ENCODE assay signal across 12 cellular contexts in genomic region chr12:64633186-64633939, GRCh38. TPM values are rescaled to one million over a fixed set of nuclear protein-coding genes. Genes with fewer than 3 reads are reported as not detected.
DNase-seq lines count a peak whose midpoint lies in the region; ATAC-seq and TF ChIP-seq lines count a peak whose summit lies in the region.
"Had no signal": no experiment of that assay in that cellular context is flagged by ENCODE, and none has a peak within 500 bp of the region (broad histone marks: within the 10 kb centered on the region; RNA-seq: fewer than 3 reads in every experiment).

No MANE protein-coding gene starts in this region.

- no peak for TF ChIP-seq CTCF in Panc1 (IDR thresholded peaks at IDR 0.05)
- no peak for TF ChIP-seq CTCF in tibial artery (IDR thresholded peaks at IDR 0.05)

- intact Hi-C loops in Panc1 (cut with micrococcal nuclease; ENCODE audit: unreplicated experiment), result no loop called here
- intact Hi-C loops in tibial artery (cut with DNase I; ENCODE audit: low total_unique reads), result loop anchor here (5.0 kb wide), 1 partner anchor 44 kb away; no protein-coding TSS in a partner anchor

- H3K27me3 ChIP-seq in Panc1 (ENCODE audit: control insufficient read depth, insufficient read depth, low read length), result no peaks in the 10 kb centered on the region
- H3K27me3 ChIP-seq in tibial artery, result no peaks in the 10 kb centered on the region

- in situ Hi-C loops in Panc1 (cut with HindIII; ENCODE audit: low pct_unique_long_range_greater_than_20kb, low sequenced_read_pairs), result no loop called here

- no peaks in the 10 kb centered on the region for H3K36me3 ChIP-seq in Panc1 (ENCODE audit: control insufficient read depth, insufficient read depth, low read length)
- peaks cover 0 to 5% (median 0%) of the 10 kb centered on the region in 3 donors for H3K36me3 ChIP-seq in tibial artery

- no peaks in the 10 kb centered on the region for H3K27me3 Mint-ChIP-seq in activated T-cell treated with anti-CD3 and anti-CD28 coated beads, Interleukin-2, amount 50 U/mL, for 24 hours
- H3K27me3 Mint-ChIP-seq in effector memory CD8-positive, alpha-beta T cell, result no peaks in the 10 kb centered on the region

- CTCF ChIA-PET in Panc1 (lab: Charles Lee), result interaction anchor here (0.5 to 0.6 kb wide), 2 partner anchors 35 to 85 kb away, joined by 3 to 5 read pairs; no protein-coding TSS in a partner anchor

- H3K9me3 Mint-ChIP-seq in activated T-cell treated with anti-CD3 and anti-CD28 coated beads, Interleukin-2, amount 50 U/mL, for 24 hours, result peaks cover 3% of the 10 kb centered on the region
- no peaks in the 10 kb centered on the region for H3K9me3 Mint-ChIP-seq in effector memory CD8-positive, alpha-beta T cell

- H3K36me3 Mint-ChIP-seq in activated T-cell treated with anti-CD3 and anti-CD28 coated beads, Interleukin-2, amount 50 U/mL, for 24 hours (ENCODE audit: low read depth), result peaks cover 75% of the 10 kb centered on the region
- peaks cover 28% of the 10 kb centered on the region for H3K36me3 Mint-ChIP-seq in effector memory CD8-positive, alpha-beta T cell (ENCODE audit: insufficient read depth)

- POLR2A ChIA-PET in Panc1 (lab: Charles Lee), result interaction anchor here (0.6 to 0.7 kb wide), 2 partner anchors 15 to 20 kb away, joined by 3 to 6 read pairs; no protein-coding TSS in a partner anchor

- no peak for DNase-seq in activated T-cell treated with anti-CD3 and anti-CD28 coated beads, Interleukin-2, amount 50 U/mL, for 24 hours
- DNase-seq in activated T-cell treated with anti-CD3 and anti-CD28 coated beads, Interleukin-2, amount 50 U/mL, for 48 hours, result no peak
- DNase-seq in Panc1 (ENCODE audit: low read depth, low spot score), result no peak
- DNase-seq in effector memory CD8-positive, alpha-beta T cell, result no peak
- no peak for DNase-seq in tibial artery
- DNase-seq in COLO668 (lab: John Stamatoyannopoulos, UW; ENCODE audit: unreplicated experiment), result no peak
- no peak for DNase-seq in NCI-H510A treated with DMSO at 0.1 percent for 48 hours (lab: John Stamatoyannopoulos, UW)
- DNase-seq: activated CD8-positive, alpha-beta memory T cell treated with anti-CD3 and anti-CD28 coated beads for 24 hours; glutamatergic neuron; NCI-H187; stimulated activated CD4-positive, alpha-beta T cell treated with anti-CD3 and anti-CD28 coated beads, Interleukin-12 subunit alpha, Interleukin-12 subunit beta, amount 100 ng/mL, for 4 hours had no signal

- H3K4me1 Mint-ChIP-seq in activated T-cell treated with anti-CD3 and anti-CD28 coated beads, Interleukin-2, amount 50 U/mL, for 24 hours (ENCODE audit: low read depth), result peaks cover 78% of the 10 kb centered on the region
- H3K4me1 Mint-ChIP-seq in effector memory CD8-positive, alpha-beta T cell (ENCODE audit: low read depth in 2 of 2), result peaks cover 44 to 61% of the 10 kb centered on the region in 2 donors

- H3K4me3 ChIP-seq in Panc1 (ENCODE audit: low read depth in 2 of 2, low read length in 2 of 2) (no peak overlapping the region), tibial artery (no peak overlapping the region)

- no TSS peak for BruUV-seq in Panc1 (replicated peaks; lab: Mats Ljungman, UMichigan)

- no peak overlapping the region for H3K4me3 Mint-ChIP-seq in activated T-cell treated with anti-CD3 and anti-CD28 coated beads, Interleukin-2, amount 50 U/mL, for 24 hours
- peak overlapping the region in 1 of 2 donors; percentile 28 for H3K4me3 Mint-ChIP-seq in effector memory CD8-positive, alpha-beta T cell

- H3K9me3 ChIP-seq in Panc1 (ENCODE audit: control insufficient read depth, insufficient read depth, low read depth, low read length), result no peaks in the 10 kb centered on the region; the same call in 1 of the 2 replicates
- H3K9me3 ChIP-seq in tibial artery, result no peaks in the 10 kb centered on the region

- H3K27ac Mint-ChIP-seq in activated T-cell treated with anti-CD3 and anti-CD28 coated beads, Interleukin-2, amount 50 U/mL, for 24 hours, result peak overlapping the region; percentile 71
- H3K27ac Mint-ChIP-seq in effector memory CD8-positive, alpha-beta T cell, result peak overlapping the region; percentile 66 to 78

- H3K27ac ChIP-seq in Panc1 (ENCODE audit: low read length), result peak overlapping the region; percentile 83
- H3K27ac ChIP-seq in tibial artery, result peak overlapping the region; percentile 80 to 88

- peak; percentile 43 for ATAC-seq in Panc1
- no peak for ATAC-seq in effector memory CD8-positive, alpha-beta T cell (replicated peaks)
- no peak for ATAC-seq in GM19397 (IDR thresholded peaks at IDR 0.05; ENCODE audit: unreplicated experiment)

- H3K4me1 ChIP-seq in Panc1 (ENCODE audit: control insufficient read depth, insufficient read depth, low read length) (peaks cover 41% of the 10 kb centered on the region), tibial artery (peaks cover 0 to 100% (median 44%) of the 10 kb centered on the region in 4 donors)

RNA-seq across cellular contexts. Expression of gene RASSF3, which starts 23.1 kb away (rescaled TPM):
- total RNA-seq in Panc1 (2021; ENCODE audit: unreplicated experiment), result 107 TPM
- polyA plus RNA-seq in Panc1 (2012; ENCODE audit: insufficient read length), result 42.2 TPM
